ENCODE assay signal across 21 cellular contexts in genomic region chr16:75792781-75793180, GRCh38.
"Had no signal": no experiment of that assay in that cellular context is flagged by ENCODE, and none has a peak within 500 bp of the region (broad histone marks: within the 10 kb centered on the region; RNA-seq: fewer than 3 reads in every experiment).

No MANE protein-coding gene starts in this region.

- H3K4me3 Mint-ChIP-seq: dendritic cell treated with granulocyte-macrophage colony-stimulating factor and Interleukin-4, amounts not matched to agents 40 ng/mL and 50 ng/mL, for 4 days; immature natural killer cell; memory B cell; natural killer cell treated with Interleukin-12 subunit alpha and Interleukin-12 subunit beta and Interleukin-15 and Interleukin-18, amount 100 ng/mL, for 72 hours; stimulated activated effector memory CD8-positive, alpha-beta T cell treated with anti-CD3 and anti-CD28 coated beads, Interleukin-12 subunit alpha, Interleukin-12 subunit beta, amount 100 ng/mL, for 72 hours; type B pancreatic cell had no signal

- H3K4me1 ChIP-seq: esophagus squamous epithelium, foreskin keratinocyte, left ventricle myocardium inferior, lower lobe of right lung, pancreas, prostate gland, right lobe of liver, suprapubic skin, thyroid gland had no signal

- DNase-seq: esophagus squamous epithelium; foreskin keratinocyte; immature natural killer cell; left cardiac atrium; left ventricle myocardium inferior; lower lobe of right lung; midbrain; occipital lobe; pancreas; right lobe of liver; stimulated activated CD4-positive, alpha-beta T cell treated with anti-CD3 and anti-CD28 coated beads, Interleukin-4, amount 100 ng/mL, for 1 hour; stimulated activated CD8-positive, alpha-beta memory T cell treated with anti-CD3 and anti-CD28 coated beads, Interleukin-4, amount 100 ng/mL, for 48 hours; stimulated activated naive CD8-positive, alpha-beta T cell treated with anti-CD3 and anti-CD28 coated beads, Interleukin-15, Interleukin-2, amounts not matched to agents 100 U/mL and 50 U/mL, for 24 hours; thyroid gland had no signal

- H3K36me3 ChIP-seq: esophagus squamous epithelium, left ventricle myocardium inferior, lower lobe of right lung, pancreas, prostate gland, right lobe of liver, suprapubic skin, thyroid gland had no signal

- H3K9me3 Mint-ChIP-seq: dendritic cell treated with granulocyte-macrophage colony-stimulating factor and Interleukin-4, amounts not matched to agents 40 ng/mL and 50 ng/mL, for 4 days; immature natural killer cell; natural killer cell treated with Interleukin-12 subunit alpha and Interleukin-12 subunit beta and Interleukin-15 and Interleukin-18, amount 100 ng/mL, for 72 hours; stimulated activated effector memory CD8-positive, alpha-beta T cell treated with anti-CD3 and anti-CD28 coated beads, Interleukin-12 subunit alpha, Interleukin-12 subunit beta, amount 100 ng/mL, for 72 hours; type B pancreatic cell had no signal

- H3K27me3 ChIP-seq: esophagus squamous epithelium, foreskin keratinocyte, pancreas, right lobe of liver, suprapubic skin, thyroid gland had no signal

- H3K9me3 ChIP-seq: esophagus squamous epithelium, left ventricle myocardium inferior, lower lobe of right lung, pancreas, prostate gland, right lobe of liver, suprapubic skin, thyroid gland had no signal

- H3K36me3 Mint-ChIP-seq: immature natural killer cell; memory B cell; natural killer cell treated with Interleukin-12 subunit alpha and Interleukin-12 subunit beta and Interleukin-15 and Interleukin-18, amount 100 ng/mL, for 72 hours; stimulated activated effector memory CD8-positive, alpha-beta T cell treated with anti-CD3 and anti-CD28 coated beads, Interleukin-12 subunit alpha, Interleukin-12 subunit beta, amount 100 ng/mL, for 72 hours; type B pancreatic cell had no signal

- H3K4me1 Mint-ChIP-seq: immature natural killer cell; memory B cell; stimulated activated effector memory CD8-positive, alpha-beta T cell treated with anti-CD3 and anti-CD28 coated beads, Interleukin-12 subunit alpha, Interleukin-12 subunit beta, amount 100 ng/mL, for 72 hours had no signal

- ATAC-seq: foreskin keratinocyte; left cardiac atrium; lower lobe of right lung; natural killer cell treated with Interleukin-12 subunit alpha and Interleukin-12 subunit beta and Interleukin-15 and Interleukin-18, amount 100 ng/mL, for 72 hours; pancreas; right lobe of liver; stimulated activated effector memory CD8-positive, alpha-beta T cell treated with anti-CD3 and anti-CD28 coated beads, Interleukin-12 subunit alpha, Interleukin-12 subunit beta, amount 100 ng/mL, for 72 hours; stimulated activated naive CD8-positive, alpha-beta T cell treated with anti-CD3 and anti-CD28 coated beads, Interleukin-15, Interleukin-2, amounts not matched to agents 100 U/mL and 50 U/mL, for 24 hours had no signal

- H3K27ac ChIP-seq: esophagus squamous epithelium, foreskin keratinocyte, left ventricle myocardium inferior, lower lobe of right lung, pancreas, prostate gland, right lobe of liver, suprapubic skin, thyroid gland had no signal

- H3K27ac Mint-ChIP-seq: dendritic cell treated with granulocyte-macrophage colony-stimulating factor and Interleukin-4, amounts not matched to agents 40 ng/mL and 50 ng/mL, for 4 days; immature natural killer cell; memory B cell; natural killer cell treated with Interleukin-12 subunit alpha and Interleukin-12 subunit beta and Interleukin-15 and Interleukin-18, amount 100 ng/mL, for 72 hours; stimulated activated effector memory CD8-positive, alpha-beta T cell treated with anti-CD3 and anti-CD28 coated beads, Interleukin-12 subunit alpha, Interleukin-12 subunit beta, amount 100 ng/mL, for 72 hours; type B pancreatic cell had no signal

- H3K4me3 ChIP-seq: esophagus squamous epithelium, left ventricle myocardium inferior, lower lobe of right lung, pancreas, prostate gland, right lobe of liver, suprapubic skin, thyroid gland had no signal
